Comparison of ENCODE assay signal across 15 cellular contexts in the genomic region with DNA sequence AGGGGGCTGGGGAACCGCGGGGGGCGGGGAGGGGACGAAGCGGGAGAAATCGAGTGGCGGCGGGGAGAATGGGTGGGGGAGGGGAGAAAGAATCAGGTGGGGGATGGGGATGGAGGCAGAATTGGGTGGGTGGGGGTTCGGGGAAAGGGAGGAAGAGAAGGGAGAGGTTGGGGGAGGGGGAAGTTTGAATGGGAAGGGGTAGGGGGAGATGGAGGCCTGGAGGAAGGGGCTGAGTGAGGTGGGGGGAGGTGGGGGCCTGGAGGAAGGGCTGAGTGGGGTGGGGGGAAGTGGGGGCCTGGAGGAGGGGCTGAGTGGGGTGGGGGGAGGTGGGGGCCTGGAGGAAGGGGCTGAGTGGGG. TPM values are rescaled to one million over a fixed set of nuclear protein-coding genes. Genes with fewer than 3 reads are reported as not detected.
A peak's percentile ranks its signal among the peaks of the same experiment; 100 is the strongest.
DNase-seq lines count a peak whose midpoint lies in the region; ATAC-seq and TF ChIP-seq lines count a peak whose summit lies in the region.
"Had no signal": no experiment of that assay in that cellular context is flagged by ENCODE, and none has a peak within 500 bp of the region (broad histone marks: within the 10 kb centered on the region; RNA-seq: fewer than 3 reads in every experiment).

No MANE protein-coding gene starts in this region.

- H3K4me3 ChIP-seq in SK-N-SH (ENCODE audit: low read depth in 2 of 2, low read length in 1 of 2) (peak overlapping the region; percentile 52 to 61), upper lobe of right lung (peak overlapping the region; percentile 66), OCI-LY7 (ENCODE audit: low read depth, low read length, poor library complexity, severe bottlenecking) (no peak overlapping the region)

- H3K9me3 ChIP-seq in SK-N-SH = no peaks in the 10 kb centered on the region
- no peaks in the 10 kb centered on the region for H3K9me3 ChIP-seq in upper lobe of right lung
- H3K9me3 ChIP-seq in OCI-LY7 (ENCODE audit: low read length) = no peaks in the 10 kb centered on the region

- CTCF ChIA-PET in SK-N-SH (lab: Yijun Ruan, JAX) (interaction anchor here (13.7 kb wide), 1 partner anchor 31 kb away, joined by 112 read pairs; a partner anchor contains a TSS), HEK293T (lab: Yijun Ruan, JAX) (no interaction called here), OCI-LY7 (lab: Charles Lee; ENCODE audit: unreplicated experiment) (no interaction called here)

- H3K27ac Mint-ChIP-seq in central memory CD8-positive, alpha-beta T cell (ENCODE audit: low read depth) = peak overlapping the region; percentile 49
- no peak overlapping the region for H3K27ac Mint-ChIP-seq in nephron

- H4K20me1 ChIP-seq in SK-N-SH (ENCODE audit: insufficient read depth) = no peaks in the 10 kb centered on the region
- no peaks in the 10 kb centered on the region for H4K20me1 ChIP-seq in OCI-LY7 (ENCODE audit: insufficient read depth, low read length)

- no peak for TF ChIP-seq RAD21 in SK-N-SH (IDR thresholded peaks at IDR 0.05; ENCODE audit: low read length)

- no peak for TF ChIP-seq EP300 in SK-N-SH (IDR thresholded peaks at IDR 0.05; ENCODE audit: borderline replicate concordance in 1 of 2, low read depth in 1 of 2, low read length in 1 of 2)

- H3K9me2 ChIP-seq in SK-N-SH (no peaks in the 10 kb centered on the region), OCI-LY7 (ENCODE audit: insufficient read depth, low read length) (no peaks in the 10 kb centered on the region)

- 3% methylated on average over 9 of the region's 9 CpGs for WGBS in SK-N-SH (ENCODE audit: low lambda C conversion rate)

- H3K4me1 ChIP-seq in SK-N-SH (ENCODE audit: control insufficient read depth in 1 of 2, insufficient read depth in 2 of 2, low read depth in 1 of 2, low read length in 1 of 2) (peaks cover 0 to 5% of the 10 kb centered on the region in 2 experiments; a peak in 2 of 4 replicates), upper lobe of right lung (peaks cover 7% of the 10 kb centered on the region), OCI-LY7 (ENCODE audit: insufficient read depth, low read length, poor library complexity, severe bottlenecking) (no peaks in the 10 kb centered on the region)

- peaks cover 46% of the 10 kb centered on the region for H3K4me1 Mint-ChIP-seq in central memory CD8-positive, alpha-beta T cell
- H3K4me1 Mint-ChIP-seq in nephron = peaks cover 45% of the 10 kb centered on the region

- H2AFZ ChIP-seq in SK-N-SH (ENCODE audit: low read depth) (no peak overlapping the region; the same call in 1 of the 2 replicates), OCI-LY7 (ENCODE audit: low read length) (no peak overlapping the region)

- H3K79me2 ChIP-seq in SK-N-SH (ENCODE audit: insufficient read depth) (no peaks in the 10 kb centered on the region), OCI-LY7 (ENCODE audit: insufficient read depth, low read depth, low read length) (no peaks in the 10 kb centered on the region)

- H3K9ac ChIP-seq in SK-N-SH = no peak overlapping the region

- TF ChIP-seq CTCF in SK-N-SH (IDR thresholded peaks at IDR 0.05) (no peak), nephron (IDR thresholded peaks at IDR 0.05; ENCODE audit: unreplicated experiment in 3 of 3) (no peak), upper lobe of right lung (IDR thresholded peaks at IDR 0.05) (no peak), OCI-LY7 (conservative IDR thresholded peaks at IDR 0.05; ENCODE audit: low read length) (no peak)

- peaks cover 2% of the 10 kb centered on the region for H3K36me3 Mint-ChIP-seq in central memory CD8-positive, alpha-beta T cell (ENCODE audit: insufficient read depth)
- H3K36me3 Mint-ChIP-seq in nephron (ENCODE audit: low read depth) = peaks cover 25% of the 10 kb centered on the region

- H3K36me3 ChIP-seq in SK-N-SH (replicated peaks in 1 of 2; ENCODE audit: control insufficient read depth in 1 of 2, insufficient read depth in 2 of 2, low read length in 1 of 2) (no peaks in the 10 kb centered on the region), upper lobe of right lung (no peaks in the 10 kb centered on the region), OCI-LY7 (ENCODE audit: insufficient read depth, low read length) (no peaks in the 10 kb centered on the region)

- no peaks in the 10 kb centered on the region for H3K9me3 Mint-ChIP-seq in central memory CD8-positive, alpha-beta T cell
- H3K9me3 Mint-ChIP-seq in nephron = peaks cover 4% of the 10 kb centered on the region
- H3K9me3 Mint-ChIP-seq: stimulated activated naive CD8-positive, alpha-beta T cell treated with anti-CD3 and anti-CD28 coated beads, Interleukin-15, Interleukin-2, amounts not matched to agents 100 ng/mL and 50 ng/mL, for 24 hours had no signal

- intact Hi-C loops in upper lobe of right lung (cut with DNase I) = no loop called here
- intact Hi-C loops in OCI-LY7 (cut with micrococcal nuclease; ENCODE audit: unreplicated experiment) = no loop called here

- peak overlapping the region; percentile 36 for H3K4me3 Mint-ChIP-seq in central memory CD8-positive, alpha-beta T cell
- H3K4me3 Mint-ChIP-seq in nephron = peak overlapping the region in 2 of 3 experiments; percentile 53 to 63

- no peak overlapping the region for H3K27ac ChIP-seq in SK-N-SH (ENCODE audit: low read depth in 2 of 2, low read length in 1 of 2)
- no peak overlapping the region for H3K27ac ChIP-seq in upper lobe of right lung
- H3K27ac ChIP-seq in OCI-LY7 (ENCODE audit: low read depth, low read length, poor library complexity, severe bottlenecking) = no peak overlapping the region
- H3K27ac ChIP-seq: 22Rv1 had no signal

- no peaks in the 10 kb centered on the region for H3F3A ChIP-seq in SK-N-SH (replicated peaks; ENCODE audit: insufficient read depth)

- no peaks in the 10 kb centered on the region for H3K27me3 Mint-ChIP-seq in central memory CD8-positive, alpha-beta T cell
- H3K27me3 Mint-ChIP-seq in nephron (ENCODE audit: low read depth) = peaks cover 3% of the 10 kb centered on the region

- no TSS peak for BruUV-seq in OCI-LY7 (replicated peaks; lab: Mats Ljungman, UMichigan)

- no peak for ATAC-seq in SK-N-SH treated with all-trans-retinoic acid at 6 μM for 48 hours
- no peak for ATAC-seq in central memory CD8-positive, alpha-beta T cell (replicated peaks; ENCODE audit: extremely low read depth, poor library complexity, severe bottlenecking)
- ATAC-seq in upper lobe of right lung = no peak

- H3K4me2 ChIP-seq in SK-N-SH (no peak overlapping the region), OCI-LY7 (ENCODE audit: low read length) (no peak overlapping the region)

- POLR2A ChIA-PET in SK-N-SH (lab: Yijun Ruan, JAX) = no interaction called here
- POLR2A ChIA-PET in HEK293T (lab: Yijun Ruan, JAX) = no interaction called here
- POLR2A ChIA-PET in OCI-LY7 (lab: Charles Lee) = no interaction called here

- DNase-seq in SK-N-SH (no peak), upper lobe of right lung (no peak), HEK293T (ENCODE audit: extremely low spot score) (no peak), DMS 273 treated with DMSO at 0.1 percent for 48 hours (lab: John Stamatoyannopoulos, UW) (no peak), OCI-LY7 (ENCODE audit: low spot score) (no peak)
- no peak for DNase-seq in central memory CD8-positive, alpha-beta T cell (ENCODE audit: low spot score in 2 of 2)
- DNase-seq: NCI-H1694 treated with DMSO at 0.1 percent for 48 hours had no signal

- H3K27me3 ChIP-seq in SK-N-SH (ENCODE audit: insufficient read depth) (no peaks in the 10 kb centered on the region), upper lobe of right lung (no peaks in the 10 kb centered on the region)

TF ChIP-seq in SK-N-SH, 30 proteins besides CTCF, POLR2A, EP300 and RAD21 (continues in another document):
- no peak for TF ChIP-seq EZH2phosphoT487 (IDR thresholded peaks at IDR 0.05; ENCODE audit: borderline replicate concordance, low read depth)
- no peak for TF ChIP-seq ELF1 (IDR thresholded peaks at IDR 0.05)
- no peak for TF ChIP-seq NFIC (IDR thresholded peaks at IDR 0.05; ENCODE audit: borderline replicate concordance)
- TF ChIP-seq, protein P1, sequence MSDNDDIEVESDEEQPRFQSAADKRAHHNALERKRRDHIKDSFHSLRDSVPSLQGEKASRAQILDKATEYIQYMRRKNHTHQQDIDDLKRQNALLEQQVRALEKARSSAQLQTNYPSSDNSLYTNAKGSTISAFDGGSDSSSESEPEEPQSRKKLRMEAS (IDR thresholded peaks at IDR 0.05; ENCODE audit: low read depth) = no peak

TF ChIP-seq in SK-N-SH treated with all-trans-retinoic acid at 6 μM for 48 hours, 23 proteins besides CTCF, POLR2A, EP300 and RAD21:
- no peak for TF ChIP-seq RARB (CRISPR knock-in tag; IDR thresholded peaks at IDR 0.05)

TF ChIP-seq in HEK293T, 16 proteins besides CTCF, POLR2A, EP300 and RAD21 (continues in another document):
- TF ChIP-seq LEF1 (IDR thresholded peaks at IDR 0.05; ENCODE audit: borderline replicate concordance) (no peak), ZNF384 (IDR thresholded peaks at IDR 0.05) (no peak), TARDBP (IDR thresholded peaks at IDR 0.05) (no peak), CTBP1 (IDR thresholded peaks at IDR 0.05; ENCODE audit: borderline replicate concordance) (no peak), FOXM1 (IDR thresholded peaks at IDR 0.05; ENCODE audit: borderline replicate concordance) (no peak), L3MBTL2 (conservative IDR thresholded peaks at IDR 0.05) (no peak), FOXA1 (IDR thresholded peaks at IDR 0.05) (no peak), HDGF (IDR thresholded peaks at IDR 0.05; ENCODE audit: borderline replicate concordance) (no peak), ELF4 (IDR thresholded peaks at IDR 0.05) (no peak), NFRKB (IDR thresholded peaks at IDR 0.05) (no peak), FOXK2 (IDR thresholded peaks at IDR 0.05) (no peak), SP1 (IDR thresholded peaks at IDR 0.05) (no peak), ARNT (IDR thresholded peaks at IDR 0.05) (no peak), BHLHE40 (IDR thresholded peaks at IDR 0.05; ENCODE audit: borderline replicate concordance) (no peak)

RNA-seq across cellular contexts. Expression of a gene that starts 0.4 kb away (rescaled TPM):
- 3.6 and 5.9 TPM in 2 replicates for polyA plus RNA-seq in SK-N-SH (2012; rRNA removed)
- polyA plus RNA-seq in SK-N-SH (2012; cell fraction: cytosol; rRNA removed) = 0.84 and 1.7 TPM in 2 replicates
- 43.3 and 50.0 TPM in 2 replicates for polyA plus RNA-seq in SK-N-SH (2012; cell fraction: nucleus; rRNA removed)
- total RNA-seq in upper lobe of right lung = 29.4 TPM
- total RNA-seq in OCI-LY7 (2014; rRNA removed; shearing (Covaris generic)) = not detected in 2 replicates
- not detected in 2 replicates for total RNA-seq in OCI-LY7 (2022)

RNA-seq across cellular contexts. Expression of a gene that starts 19.5 kb away (rescaled TPM):
- polyA plus RNA-seq in SK-N-SH (2012; rRNA removed) = not detected in 2 replicates
- polyA plus RNA-seq in SK-N-SH (2012; cell fraction: cytosol; rRNA removed) = not detected in 2 replicates
- polyA plus RNA-seq in SK-N-SH (2012; cell fraction: nucleus; rRNA removed) = not detected in 2 replicates
- total RNA-seq in upper lobe of right lung = not detected
- not detected in 2 replicates for total RNA-seq in OCI-LY7 (2014; rRNA removed; shearing (Covaris generic))
- total RNA-seq in OCI-LY7 (2022) = not detected in 2 replicates
- total RNA-seq: cerebellum, fibroblast of lung, osteocyte, T-helper 17 cell had no signal
- polyA plus RNA-seq: fibroblast of lung had no signal

RNA-seq across cellular contexts. Expression of a gene that starts 33.7 kb away (rescaled TPM):
- polyA plus RNA-seq in SK-N-SH (2012; rRNA removed) = 0.24 and 0.51 TPM in 2 replicates
- 0.14 and 0.21 TPM in 2 replicates for polyA plus RNA-seq in SK-N-SH (2012; cell fraction: cytosol; rRNA removed)
- polyA plus RNA-seq in SK-N-SH (2012; cell fraction: nucleus; rRNA removed) = 0.45 and 0.69 TPM in 2 replicates
- total RNA-seq in upper lobe of right lung = 106 TPM
- 5.1 and 8.8 TPM in 2 replicates for total RNA-seq in OCI-LY7 (2014; rRNA removed; shearing (Covaris generic))
- 14.9 and 18.4 TPM in 2 replicates for total RNA-seq in OCI-LY7 (2022)

Comparison
In these comparisons a context has a peak if more than half of its experiments do, and no peak if none do; other contexts are left out.
1. RNA of a gene that starts 0.4 kb away (total RNA-seq): 29.4 TPM in upper lobe of right lung (single experiment); not detected in OCI-LY7; every median in the first group is over 10 times any median in the second.